Comparison of ENCODE assay signal across 9 cellular contexts in the genomic region with DNA sequence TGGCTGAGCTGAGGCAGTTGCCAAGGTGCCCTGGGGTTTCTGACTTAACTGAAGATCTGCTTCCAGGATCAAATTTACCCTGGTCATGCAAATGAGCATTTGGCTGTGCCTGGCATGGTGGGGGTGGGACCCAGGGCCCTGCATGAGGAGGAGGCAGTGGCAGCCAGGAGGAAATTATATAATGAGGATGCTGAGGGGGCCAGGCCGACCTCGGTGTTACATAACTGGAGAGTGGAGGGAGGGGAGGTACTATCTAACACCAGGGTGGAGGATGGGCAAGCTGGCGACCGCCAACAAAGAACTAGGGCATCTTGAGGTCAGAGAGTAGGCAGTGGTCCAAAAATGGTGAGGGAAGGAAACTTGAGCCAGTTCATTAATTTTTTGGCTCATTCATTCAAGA. TPM values are rescaled to one million over a fixed set of nuclear protein-coding genes. Genes with fewer than 3 reads are reported as not detected.
DNase-seq lines count a peak whose midpoint lies in the region; ATAC-seq and TF ChIP-seq lines count a peak whose summit lies in the region.
"Had no signal": no experiment of that assay in that cellular context is flagged by ENCODE, and none has a peak within 500 bp of the region (broad histone marks: within the 10 kb centered on the region; RNA-seq: fewer than 3 reads in every experiment).

No MANE protein-coding gene starts in this region.

- in situ Hi-C loops in transverse colon (cut with MboI; ENCODE audit: low pct_ligation_motif_present in 1 of 4, low pct_unique_long_range_greater_than_20kb in 1 of 4, low sequenced_read_pairs in 3 of 4) = no loop called here

- intact Hi-C loops in transverse colon (cut with DNase I; ENCODE audit: low total_unique reads) = no loop called here

- H3K27ac ChIP-seq in transverse colon = peak overlapping the region; percentile 78 to 86 (median 84)

- WGBS in transverse colon (ENCODE audit: low coverage in 1 of 2), 2 donors = 41 to 49% methylated on average over 4 of the region's 4 CpGs

- H3K27me3 Mint-ChIP-seq in activated T-cell treated with anti-CD3 and anti-CD28 coated beads, Interleukin-2, amount 50 U/mL, for 24 hours = no peaks in the 10 kb centered on the region
- peaks cover 6% of the 10 kb centered on the region for H3K27me3 Mint-ChIP-seq in brain
- H3K27me3 Mint-ChIP-seq in naive thymus-derived CD8-positive, alpha-beta T cell = no peaks in the 10 kb centered on the region

- H3K27me3 ChIP-seq in transverse colon = no peaks in the 10 kb centered on the region

- no peak for TF ChIP-seq EP300 in transverse colon (IDR thresholded peaks at IDR 0.05; ENCODE audit: low read depth)

- no peak for TF ChIP-seq CTCF in brain (conservative IDR thresholded peaks at IDR 0.05)
- no peak for TF ChIP-seq CTCF in transverse colon (IDR thresholded peaks at IDR 0.05)

- H3K4me1 ChIP-seq in transverse colon = peaks cover 41 to 65% (median 46%) of the 10 kb centered on the region in 4 donors

- peaks cover 0 to 19% (median 0%) of the 10 kb centered on the region in 4 donors for H3K36me3 ChIP-seq in transverse colon

- DNase-seq in activated T-cell treated with anti-CD3 and anti-CD28 coated beads, Interleukin-2, amount 50 U/mL, for 24 hours = no peak
- no peak for DNase-seq in activated T-cell treated with anti-CD3 and anti-CD28 coated beads, Interleukin-2, amount 50 U/mL, for 48 hours
- no peak for DNase-seq in naive thymus-derived CD8-positive, alpha-beta T cell
- no peak for DNase-seq in transverse colon
- DNase-seq in glomerular visceral epithelial cell (ENCODE audit: extremely low spot score) = no peak
- DNase-seq: activated CD8-positive, alpha-beta T cell treated with anti-CD3 and anti-CD28 coated beads, Interleukin-2, amount 10 ng/mL, durations not matched to agents 7 days and 5 days had no signal

- no peak for TF ChIP-seq POLR2A in transverse colon (IDR thresholded peaks at IDR 0.05)

- no peaks in the 10 kb centered on the region for H3K9me3 ChIP-seq in transverse colon

- peaks cover 45% of the 10 kb centered on the region for H3K4me1 Mint-ChIP-seq in activated T-cell treated with anti-CD3 and anti-CD28 coated beads, Interleukin-2, amount 50 U/mL, for 24 hours (ENCODE audit: low read depth)
- H3K4me1 Mint-ChIP-seq in brain = peaks cover 54% of the 10 kb centered on the region
- peaks cover 25 to 59% (median 53%) of the 10 kb centered on the region in 4 donors for H3K4me1 Mint-ChIP-seq in naive thymus-derived CD8-positive, alpha-beta T cell

- H3K4me3 Mint-ChIP-seq in activated T-cell treated with anti-CD3 and anti-CD28 coated beads, Interleukin-2, amount 50 U/mL, for 24 hours = no peak overlapping the region
- no peak overlapping the region for H3K4me3 Mint-ChIP-seq in brain
- H3K4me3 Mint-ChIP-seq in naive thymus-derived CD8-positive, alpha-beta T cell = peak overlapping the region in 1 of 10 donors; percentile 22
- H3K4me3 Mint-ChIP-seq: activated CD8-positive, alpha-beta T cell treated with anti-CD3 and anti-CD28 coated beads, Interleukin-2, amount 10 ng/mL, durations not matched to agents 7 days and 5 days had no signal

- POLR2A ChIA-PET in naive thymus-derived CD8-positive, alpha-beta T cell (lab: Charles Lee) = no interaction called here

- no peaks in the 10 kb centered on the region for H3K9me3 Mint-ChIP-seq in activated T-cell treated with anti-CD3 and anti-CD28 coated beads, Interleukin-2, amount 50 U/mL, for 24 hours
- no peaks in the 10 kb centered on the region for H3K9me3 Mint-ChIP-seq in brain
- no peaks in the 10 kb centered on the region for H3K9me3 Mint-ChIP-seq in naive thymus-derived CD8-positive, alpha-beta T cell

- H3K4me3 ChIP-seq in transverse colon = no peak overlapping the region

- peaks cover 93% of the 10 kb centered on the region for H3K36me3 Mint-ChIP-seq in activated T-cell treated with anti-CD3 and anti-CD28 coated beads, Interleukin-2, amount 50 U/mL, for 24 hours (ENCODE audit: low read depth)
- H3K36me3 Mint-ChIP-seq in brain = peaks cover 3% of the 10 kb centered on the region
- H3K36me3 Mint-ChIP-seq in naive thymus-derived CD8-positive, alpha-beta T cell = peaks cover 0 to 63% (median 1%) of the 10 kb centered on the region in 3 donors

- H3K27ac Mint-ChIP-seq in activated T-cell treated with anti-CD3 and anti-CD28 coated beads, Interleukin-2, amount 50 U/mL, for 24 hours = peak overlapping the region; percentile 74
- peak overlapping the region in 4 of 5 experiments; percentile 45 to 92 (median 78) for H3K27ac Mint-ChIP-seq in brain
- H3K27ac Mint-ChIP-seq in naive thymus-derived CD8-positive, alpha-beta T cell = peak overlapping the region in 9 of 10 donors; percentile 21 to 75 (median 47)

- peak in 1 of 2 donors; percentile 18 for ATAC-seq in naive thymus-derived CD8-positive, alpha-beta T cell
- ATAC-seq in HG03432 (IDR thresholded peaks at IDR 0.05; ENCODE audit: unreplicated experiment) = no peak
- no peak for ATAC-seq in HG03354 (IDR thresholded peaks at IDR 0.05; ENCODE audit: poor library complexity, severe bottlenecking, unreplicated experiment)
- ATAC-seq: activated CD8-positive, alpha-beta T cell treated with anti-CD3 and anti-CD28 coated beads, Interleukin-2, amount 10 ng/mL, durations not matched to agents 7 days and 5 days had no signal

RNA-seq across cellular contexts. Expression of gene PLEKHO2, which starts 16.4 kb away (rescaled TPM):
- 11.3 TPM for polyA plus RNA-seq in brain (ENCODE audit: insufficient read depth, low read depth, low replicate concordance)
- total RNA-seq in naive thymus-derived CD8-positive, alpha-beta T cell = 1 to 10 TPM; 8.6 TPM
- polyA plus RNA-seq in naive thymus-derived CD8-positive, alpha-beta T cell = 10 to 100 TPM in 2 of 3 donors, 1 to 10 TPM in 1; 8.9 to 19.3 (median 12.0) TPM
- total RNA-seq in transverse colon = 10 to 100 TPM in 2 of 4 donors, 1 to 10 TPM in 2; 4.6 to 12.3 (median 9.8) TPM

RNA-seq across cellular contexts. Expression of gene PIF1, which starts 32.7 kb away (rescaled TPM):
- polyA plus RNA-seq in brain (ENCODE audit: insufficient read depth, low read depth, low replicate concordance) = 3.4 TPM
- total RNA-seq in naive thymus-derived CD8-positive, alpha-beta T cell = under 1 TPM in 1 of 2 experiments, not detected in 1; 0.52 TPM
- polyA plus RNA-seq in naive thymus-derived CD8-positive, alpha-beta T cell = under 1 TPM in 2 of 3 donors, not detected in 1; 0.15 to 0.68 TPM
- 10 to 100 TPM in 1 of 4 donors, 1 to 10 TPM in 3; 1.1 to 49.8 (median 2.3) TPM for total RNA-seq in transverse colon

RNA-seq across cellular contexts. Expression of gene ANKDD1A, which starts 53.6 kb away (rescaled TPM):
- 3.8 TPM for polyA plus RNA-seq in brain (ENCODE audit: insufficient read depth, low read depth, low replicate concordance)
- total RNA-seq in naive thymus-derived CD8-positive, alpha-beta T cell = 1 to 10 TPM; 5.4 to 6.0 TPM
- 1 to 10 TPM in 2 of 3 donors, under 1 TPM in 1; 0.06 to 2.2 (median 1.3) TPM for polyA plus RNA-seq in naive thymus-derived CD8-positive, alpha-beta T cell
- 1 to 10 TPM in 3 of 4 donors, under 1 TPM in 1; 0.82 to 7.1 (median 3.2) TPM for total RNA-seq in transverse colon
